ENCODE assay signal across 23 cellular contexts in genomic region chr6:39947611-39948068, GRCh38. TPM values are rescaled to one million over a fixed set of nuclear protein-coding genes. Genes with fewer than 3 reads are reported as not detected.
A peak's percentile ranks its signal among the peaks of the same experiment; 100 is the strongest.
DNase-seq lines count a peak whose midpoint lies in the region; ATAC-seq and TF ChIP-seq lines count a peak whose summit lies in the region.
"Had no signal": no experiment of that assay in that cellular context is flagged by ENCODE, and none has a peak within 500 bp of the region (broad histone marks: within the 10 kb centered on the region; RNA-seq: fewer than 3 reads in every experiment).

No MANE protein-coding gene starts in this region.

- H3K9me3 ChIP-seq in esophagus muscularis mucosa (no peaks in the 10 kb centered on the region), right lobe of liver (no peaks in the 10 kb centered on the region), transverse colon (no peaks in the 10 kb centered on the region), Karpas-422 (ENCODE audit: low read length) (no peaks in the 10 kb centered on the region)
- H3K9me3 ChIP-seq: BLaER1 had no signal

- H3K27me3 ChIP-seq in esophagus muscularis mucosa (no peaks in the 10 kb centered on the region), right lobe of liver (no peaks in the 10 kb centered on the region), transverse colon (no peaks in the 10 kb centered on the region), Karpas-422 (ENCODE audit: low read length) (no peaks in the 10 kb centered on the region)
- H3K27me3 ChIP-seq: BLaER1 had no signal

- no peaks in the 10 kb centered on the region for H3K4me1 Mint-ChIP-seq in activated naive CD8-positive, alpha-beta T cell treated with anti-CD3 and anti-CD28 coated beads, Interleukin-2, amount 50 U/mL, for 24 hours
- no peaks in the 10 kb centered on the region for H3K4me1 Mint-ChIP-seq in activated naive CD8-positive, alpha-beta T cell treated with anti-CD3 and anti-CD28 coated beads for 36 hours
- H3K4me1 Mint-ChIP-seq: CD4-positive, alpha-beta memory T cell had no signal

- H3K27ac ChIP-seq in esophagus muscularis mucosa (replicated peaks in 1 of 4) (no peak overlapping the region), right lobe of liver (peak overlapping the region in 1 of 3 donors; percentile 58), transverse colon (peak overlapping the region; percentile 6 to 65 (median 50)), Karpas-422 (ENCODE audit: low read length) (no peak overlapping the region)
- H3K27ac ChIP-seq: 22Rv1, BLaER1 had no signal

- intact Hi-C loops in esophagus muscularis mucosa (cut with DNase I) (no loop called here), right lobe of liver (cut with DNase I) (no loop called here), transverse colon (cut with DNase I; ENCODE audit: low total_unique reads) (no loop called here)

- H3K4me1 ChIP-seq in esophagus muscularis mucosa (peaks cover 0 to 4% (median 0%) of the 10 kb centered on the region in 4 donors), right lobe of liver (peaks cover 0 to 40% (median 3%) of the 10 kb centered on the region in 4 donors), transverse colon (peaks cover 9 to 46% (median 30%) of the 10 kb centered on the region in 4 donors), Karpas-422 (ENCODE audit: low read length) (no peaks in the 10 kb centered on the region)
- H3K4me1 ChIP-seq: BLaER1 had no signal

- no peak overlapping the region for H2AFZ ChIP-seq in Karpas-422 (ENCODE audit: low read length)

- WGBS in esophagus muscularis mucosa, result 60% methylated on average over 5 of the region's 5 CpGs
- 39% methylated on average over 4 of the region's 5 CpGs for WGBS in right lobe of liver (ENCODE audit: insufficient coverage, low coverage, low lambda C conversion rate, missing lambda C conversion rate)
- WGBS in transverse colon (ENCODE audit: low coverage in 1 of 2), 2 donors, result 59 to 65% methylated on average over 2 to 5 of the region's 5 CpGs

- no peaks in the 10 kb centered on the region for H3K9me2 ChIP-seq in Karpas-422 (replicated peaks; ENCODE audit: insufficient read depth, low read length)

- no peaks in the 10 kb centered on the region for H3K9me3 Mint-ChIP-seq in activated naive CD8-positive, alpha-beta T cell treated with anti-CD3 and anti-CD28 coated beads, Interleukin-2, amount 50 U/mL, for 24 hours
- no peaks in the 10 kb centered on the region for H3K9me3 Mint-ChIP-seq in activated naive CD8-positive, alpha-beta T cell treated with anti-CD3 and anti-CD28 coated beads for 36 hours

- H3K27me3 Mint-ChIP-seq in activated naive CD8-positive, alpha-beta T cell treated with anti-CD3 and anti-CD28 coated beads, Interleukin-2, amount 50 U/mL, for 24 hours, result peaks cover 1% of the 10 kb centered on the region
- H3K27me3 Mint-ChIP-seq in activated naive CD8-positive, alpha-beta T cell treated with anti-CD3 and anti-CD28 coated beads for 36 hours, result no peaks in the 10 kb centered on the region

- no peak overlapping the region for H3K4me3 Mint-ChIP-seq in activated naive CD8-positive, alpha-beta T cell treated with anti-CD3 and anti-CD28 coated beads, Interleukin-2, amount 50 U/mL, for 24 hours
- H3K4me3 Mint-ChIP-seq in activated naive CD8-positive, alpha-beta T cell treated with anti-CD3 and anti-CD28 coated beads for 36 hours, result no peak overlapping the region
- H3K4me3 Mint-ChIP-seq: CD4-positive, alpha-beta memory T cell had no signal

- H3K4me2 ChIP-seq in Karpas-422 (ENCODE audit: low read depth, low read length, poor library complexity, severe bottlenecking), result no peak overlapping the region
- H3K4me2 ChIP-seq: BLaER1 had no signal

- DNase-seq in activated naive CD8-positive, alpha-beta T cell treated with anti-CD3 and anti-CD28 coated beads, Interleukin-2, amount 50 U/mL, for 24 hours, result no peak
- no peak for DNase-seq in activated naive CD8-positive, alpha-beta T cell treated with anti-CD3 and anti-CD28 coated beads for 36 hours
- DNase-seq in esophagus muscularis mucosa (ENCODE audit: extremely low spot score) (peak; percentile 86), right lobe of liver (no peak), transverse colon (no peak), Karpas-422 (no peak), kidney tubule cell (ENCODE audit: low spot score) (no peak), NCI-H524 treated with DMSO at 0.1 percent for 48 hours (lab: John Stamatoyannopoulos, UW) (no peak)
- DNase-seq: ACHN; CD4-positive, alpha-beta memory T cell; DND-41; GOT3; MM.1S; NCI-H1048; NCI-H1417 treated with DMSO at 0.1 percent for 48 hours; NCI-H187 treated with DMSO at 0.1 percent for 48 hours; NCI-H2227 treated with DMSO at 0.1 percent for 48 hours; NCI-H510A; NCI-H748 treated with DMSO at 0.1 percent for 48 hours; NK-92 treated with Interleukin-12 subunit alpha and Interleukin-12 subunit beta, amount 100 ng/mL, for 24 hours had no signal

- H3K9ac ChIP-seq in Karpas-422 (ENCODE audit: low read length), result no peak overlapping the region
- H3K9ac ChIP-seq: BLaER1 had no signal

- H4K20me1 ChIP-seq in Karpas-422 (ENCODE audit: insufficient read depth, low read depth, low read length), result no peaks in the 10 kb centered on the region
- H4K20me1 ChIP-seq: BLaER1 had no signal

- in situ Hi-C loops in transverse colon (cut with MboI; ENCODE audit: low pct_ligation_motif_present in 1 of 4, low pct_unique_long_range_greater_than_20kb in 1 of 4, low sequenced_read_pairs in 3 of 4), result no loop called here

- no peaks in the 10 kb centered on the region for H3K79me2 ChIP-seq in Karpas-422 (ENCODE audit: low read length)

- TF ChIP-seq POLR2A in esophagus muscularis mucosa (IDR thresholded peaks at IDR 0.05; ENCODE audit: low read depth) (no peak), right lobe of liver (IDR thresholded peaks at IDR 0.05) (no peak), transverse colon (IDR thresholded peaks at IDR 0.05) (no peak)

- no peak overlapping the region for H3K4me3 ChIP-seq in esophagus muscularis mucosa
- no peak overlapping the region for H3K4me3 ChIP-seq in right lobe of liver
- H3K4me3 ChIP-seq in transverse colon, result no peak overlapping the region
- no peak overlapping the region for H3K4me3 ChIP-seq in Karpas-422 (ENCODE audit: low read length)
- H3K4me3 ChIP-seq: BLaER1 had no signal

- no peak for TF ChIP-seq CTCF in esophagus muscularis mucosa (IDR thresholded peaks at IDR 0.05)
- no peak for TF ChIP-seq CTCF in right lobe of liver (IDR thresholded peaks at IDR 0.05)
- TF ChIP-seq CTCF in transverse colon (IDR thresholded peaks at IDR 0.05), result no peak

- no peak for TF ChIP-seq EP300 in esophagus muscularis mucosa (IDR thresholded peaks at IDR 0.05)
- no peak for TF ChIP-seq EP300 in transverse colon (IDR thresholded peaks at IDR 0.05; ENCODE audit: low read depth)

- H3K36me3 ChIP-seq in esophagus muscularis mucosa (no peaks in the 10 kb centered on the region), right lobe of liver (no peaks in the 10 kb centered on the region), transverse colon (no peaks in the 10 kb centered on the region), Karpas-422 (ENCODE audit: insufficient read depth, low read length) (no peaks in the 10 kb centered on the region)
- H3K36me3 ChIP-seq: BLaER1 had no signal

- peak; percentile 15 for ATAC-seq in activated naive CD8-positive, alpha-beta T cell treated with anti-CD3 and anti-CD28 coated beads, Interleukin-2, amount 50 U/mL, for 24 hours
- peak; percentile 11 to 56 (median 49) for ATAC-seq in right lobe of liver
- ATAC-seq: Panc1 had no signal

- no peak overlapping the region for H3K27ac Mint-ChIP-seq in activated naive CD8-positive, alpha-beta T cell treated with anti-CD3 and anti-CD28 coated beads, Interleukin-2, amount 50 U/mL, for 24 hours
- no peak overlapping the region for H3K27ac Mint-ChIP-seq in activated naive CD8-positive, alpha-beta T cell treated with anti-CD3 and anti-CD28 coated beads for 36 hours
- H3K27ac Mint-ChIP-seq: CD4-positive, alpha-beta memory T cell had no signal

- no peaks in the 10 kb centered on the region for H3K36me3 Mint-ChIP-seq in activated naive CD8-positive, alpha-beta T cell treated with anti-CD3 and anti-CD28 coated beads, Interleukin-2, amount 50 U/mL, for 24 hours (ENCODE audit: low read depth)
- H3K36me3 Mint-ChIP-seq in activated naive CD8-positive, alpha-beta T cell treated with anti-CD3 and anti-CD28 coated beads for 36 hours, result no peaks in the 10 kb centered on the region
- H3K36me3 Mint-ChIP-seq: CD4-positive, alpha-beta memory T cell had no signal

RNA-seq across cellular contexts. Expression of gene MOCS1, which starts 13.4 kb away (rescaled TPM):
- 1 to 10 TPM; 3.3 to 4.1 TPM for total RNA-seq in activated naive CD8-positive, alpha-beta T cell treated with anti-CD3 and anti-CD28 coated beads for 36 hours
- 10 to 100 TPM; 19.1 to 37.3 (median 28.0) TPM for total RNA-seq in esophagus muscularis mucosa
- 10 to 100 TPM; 18.0 to 35.3 (median 27.8) TPM for total RNA-seq in right lobe of liver
- 10 to 100 TPM; 20.6 to 58.3 (median 42.3) TPM for total RNA-seq in transverse colon
- total RNA-seq in Karpas-422 (2014; rRNA removed; shearing (Covaris generic); ENCODE audit: low replicate concordance), result not detected in 2 replicates

Comparison
In these comparisons a context has a peak if more than half of its experiments do, and no peak if none do; other contexts are left out.
1. H3K27ac ChIP-seq: peak in transverse colon (4 of 4); none in esophagus muscularis mucosa (0 of 4) and Karpas-422 (single experiment).